8 cellular contexts compared by ENCODE assay signal in genomic region chr15:55197362-55197705, GRCh38. TPM values are rescaled to one million over a fixed set of nuclear protein-coding genes. Genes with fewer than 3 reads are reported as not detected.
DNase-seq lines count a peak whose midpoint lies in the region; ATAC-seq and TF ChIP-seq lines count a peak whose summit lies in the region.

No MANE protein-coding gene starts in this region.

- TF ChIP-seq POLR2A in gastrocnemius medialis (IDR thresholded peaks at IDR 0.05): no peak

- intact Hi-C loops in gastrocnemius medialis (cut with DNase I; ENCODE audit: low total_unique reads) (loop anchor here (2.0 to 10.0 kb wide), 2 partner anchors 211 to 1047 kb away; partner anchors contain the start of genes CCPG1, PIERCE2 and RFX7), left colon (cut with DNase I, micrococcal nuclease) (no loop called here)

- no peaks in the 10 kb centered on the region for H3K27me3 ChIP-seq in effector memory CD4-positive, alpha-beta T cell (replicated peaks; ENCODE audit: control insufficient read depth, insufficient read depth, low read length, poor library complexity, severe bottlenecking)
- no peaks in the 10 kb centered on the region for H3K27me3 ChIP-seq in gastrocnemius medialis

- peak overlapping the region; percentile 80 for H3K4me3 ChIP-seq in effector memory CD4-positive, alpha-beta T cell (ENCODE audit: insufficient read depth, low read depth, low read length, poor library complexity, severe bottlenecking)
- H3K4me3 ChIP-seq in gastrocnemius medialis: peak overlapping the region; percentile 83 to 100 (median 94)

- peak; percentile 17 for ATAC-seq in GM19397 (IDR thresholded peaks at IDR 0.05; ENCODE audit: unreplicated experiment)
- ATAC-seq in HG03520 (IDR thresholded peaks at IDR 0.05; ENCODE audit: unreplicated experiment): peak; percentile 0
- no peak for ATAC-seq in gastrocnemius medialis
- ATAC-seq in left colon: no peak

- no peaks in the 10 kb centered on the region for H3K9me3 ChIP-seq in effector memory CD4-positive, alpha-beta T cell (ENCODE audit: control insufficient read depth, low read length)
- H3K9me3 ChIP-seq in gastrocnemius medialis: no peaks in the 10 kb centered on the region

- TF ChIP-seq CTCF in 22Rv1 (IDR thresholded peaks at IDR 0.05) (no peak), gastrocnemius medialis (IDR thresholded peaks at IDR 0.05 in 4 of 5, conservative IDR thresholded peaks at IDR 0.05 in 1 of 5) (no peak)

- peaks cover 22% of the 10 kb centered on the region for H3K4me1 ChIP-seq in effector memory CD4-positive, alpha-beta T cell (ENCODE audit: control insufficient read depth, insufficient read depth, low read length, poor library complexity, severe bottlenecking)
- peaks cover 23 to 30% of the 10 kb centered on the region in 2 donors for H3K4me1 ChIP-seq in gastrocnemius medialis

- H3K36me3 ChIP-seq in effector memory CD4-positive, alpha-beta T cell (ENCODE audit: control insufficient read depth, insufficient read depth, low read length): peaks cover 8% of the 10 kb centered on the region
- H3K36me3 ChIP-seq in gastrocnemius medialis: no peaks in the 10 kb centered on the region

- in situ Hi-C loops in gastrocnemius medialis (cut with MboI; ENCODE audit: low sequenced_read_pairs in 4 of 4): no loop called here

- peak overlapping the region; percentile 94 for H3K27ac ChIP-seq in 22Rv1
- peak overlapping the region; percentile 89 for H3K27ac ChIP-seq in effector memory CD4-positive, alpha-beta T cell (ENCODE audit: insufficient read depth, low read length, poor library complexity, severe bottlenecking)
- H3K27ac ChIP-seq in gastrocnemius medialis: peak overlapping the region; percentile 89 to 95 (median 94)

- DNase-seq in effector memory CD4-positive, alpha-beta T cell: no peak
- DNase-seq in gastrocnemius medialis (no peak), left colon (no peak), occipital lobe (lab: John Stamatoyannopoulos, UW) (no peak), HuH-7.5 (ENCODE audit: low spot score) (no peak)

RNA-seq across cellular contexts. Expression of gene RSL24D1, which starts 0.6 kb away (rescaled TPM):
- total RNA-seq in gastrocnemius medialis: 10 to 100 TPM; 36.8 to 53.3 (median 52.0) TPM
- total RNA-seq in left colon: 10 to 100 TPM; 36.0 to 46.0 TPM
- total RNA-seq in occipital lobe: 175 TPM

Comparison
In these comparisons a context has a peak if more than half of its experiments do, and no peak if none do; other contexts are left out.
1. ATAC-seq: peak in GM19397 (single experiment) and HG03520 (single experiment); none in gastrocnemius medialis (0 of 2) and left colon (single experiment).
2. Peak in every context shown above with its lines, with median percentiles within 50 percentile points of each other: H3K27ac ChIP-seq.